ENCODE assay signal across 9 cellular contexts in the genomic region with DNA sequence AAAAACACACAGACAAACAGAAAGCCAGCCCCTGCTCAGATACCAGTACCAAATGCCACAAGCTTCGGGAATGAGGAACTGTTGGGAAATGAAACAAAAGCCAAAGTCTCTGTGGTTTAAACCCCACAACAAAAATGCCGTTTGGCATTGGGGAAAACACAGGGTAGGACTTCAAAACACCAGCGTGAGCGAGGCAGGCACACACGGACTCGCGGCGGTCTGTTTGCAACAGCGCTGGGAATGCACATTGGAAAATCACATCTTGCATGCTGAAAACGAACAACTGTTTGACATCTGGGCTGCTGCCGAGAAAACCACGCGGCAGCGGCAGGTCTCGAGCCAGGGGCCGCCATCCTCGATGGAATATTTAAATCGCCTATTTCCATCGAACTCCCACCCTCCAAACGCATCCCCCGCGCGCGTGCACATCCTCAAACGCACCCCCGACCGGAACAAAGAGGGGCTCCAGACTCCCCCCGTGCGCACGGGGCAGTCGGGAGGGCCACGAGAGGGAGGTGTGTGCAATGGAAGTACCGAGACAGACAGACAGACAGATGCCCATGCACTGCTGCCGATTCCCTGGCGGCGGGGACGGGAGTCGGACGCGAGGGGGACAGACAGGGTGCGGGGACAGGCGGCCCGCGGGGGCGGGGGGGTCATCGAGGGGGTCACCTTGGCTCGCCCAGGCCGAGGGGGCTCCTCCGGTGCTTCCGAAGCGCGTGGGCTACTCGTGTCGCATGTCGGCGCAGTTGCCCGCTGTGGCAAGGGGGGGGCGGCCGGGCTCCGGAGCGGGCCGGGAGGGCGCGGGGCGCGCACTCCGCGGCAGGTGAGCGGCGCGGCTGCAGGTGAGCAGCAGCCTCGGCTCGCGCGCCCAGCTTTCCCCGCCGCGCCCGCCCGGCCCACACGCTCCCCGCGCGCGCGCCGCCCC. TPM values are rescaled to one million over a fixed set of nuclear protein-coding genes. Genes with fewer than 3 reads are reported as not detected.
DNase-seq lines count a peak whose midpoint lies in the region; ATAC-seq and TF ChIP-seq lines count a peak whose summit lies in the region.
"Had no signal": no experiment of that assay in that cellular context is flagged by ENCODE, and none has a peak within 500 bp of the region (broad histone marks: within the 10 kb centered on the region; RNA-seq: fewer than 3 reads in every experiment).

TSS of gene GPR12 (minus strand) at position 880 of the 928 bp plus-strand sequence. CDS start 959 bp downstream, outside the sequence.

- H3K27ac Mint-ChIP-seq in chondrocyte (ENCODE audit: unreplicated experiment): no peak within 1 kb of the TSS
- peak within 1 kb of the TSS in 1 of 6 donors; percentile 10 for H3K27ac Mint-ChIP-seq in naive B cell

- H3K36me3 ChIP-seq in ACC112 (ENCODE audit: insufficient read depth, low read length): no peaks in the 10 kb centered on the region

- H3K9me3 Mint-ChIP-seq in chondrocyte (ENCODE audit: low read depth) (no peaks in the 10 kb centered on the region), naive B cell (peaks cover 0 to 2% (median 0%) of the 10 kb centered on the region in 7 donors)

- H3K4me3 Mint-ChIP-seq in chondrocyte (ENCODE audit: unreplicated experiment) (peak within 1 kb of the TSS; percentile 71), naive B cell (peak within 1 kb of the TSS; percentile 48 to 88 (median 74))

- H3K36me3 Mint-ChIP-seq in chondrocyte (ENCODE audit: low read depth) (peaks cover 6% of the 10 kb centered on the region), naive B cell (peaks cover 0 to 9% of the 10 kb centered on the region in 2 donors)

- no peaks in the 10 kb centered on the region for H3K4me1 ChIP-seq in ACC112 (ENCODE audit: control insufficient read depth, insufficient read depth, low read length, unreplicated experiment)

- H3K27me3 Mint-ChIP-seq in chondrocyte (ENCODE audit: low read depth): peaks cover 81% of the 10 kb centered on the region
- peaks cover 59 to 72% (median 59%) of the 10 kb centered on the region in 3 donors for H3K27me3 Mint-ChIP-seq in naive B cell

- no peak within 1 kb of the TSS for H3K27ac ChIP-seq in ACC112 (ENCODE audit: low read depth, low read length)

- peak; percentile 51 for DNase-seq in KBM-7
- no peak for DNase-seq in chondrocyte (ENCODE audit: low spot score)
- no peak for DNase-seq in naive B cell
- DNase-seq in COLO829 (ENCODE audit: low spot score): no peak
- DNase-seq in activated CD8-positive, alpha-beta memory T cell treated with anti-CD3 and anti-CD28 coated beads, Interleukin-2, amount 50 U/mL, for 48 hours: no peak

- in situ Hi-C loops in KBM-7 (cut with MboI; ENCODE audit: low pct_unique_long_range_greater_than_20kb, low sequenced_read_pairs): no loop called here

- TF ChIP-seq CTCF in chondrocyte (IDR thresholded peaks at IDR 0.05): no peak

- no peak within 1 kb of the TSS for H2AFZ ChIP-seq in ACC112 (ENCODE audit: low read length, unreplicated experiment)

- H3K79me2 ChIP-seq in ACC112 (ENCODE audit: control insufficient read depth, insufficient read depth, low read length, unreplicated experiment): no peaks in the 10 kb centered on the region

- H3K27me3 ChIP-seq in ACC112 (ENCODE audit: insufficient read depth, low read length): peaks cover 96% of the 10 kb centered on the region

- ATAC-seq in naive B cell (ENCODE audit: low read depth in 2 of 2) (peak in 1 of 2 donors; percentile 27), GM18520 (IDR thresholded peaks at IDR 0.05; ENCODE audit: unreplicated experiment) (no peak), GM21825 (IDR thresholded peaks at IDR 0.05; ENCODE audit: unreplicated experiment) (no peak)

- H3K4me1 Mint-ChIP-seq in chondrocyte (ENCODE audit: low read depth) (peaks cover 17% of the 10 kb centered on the region), naive B cell (peaks cover 12 to 17% (median 16%) of the 10 kb centered on the region in 3 donors)

- peak within 1 kb of the TSS; percentile 70 for H3K4me3 ChIP-seq in ACC112 (ENCODE audit: low read depth, low read length)

RNA-seq across cellular contexts. Expression of gene GPR12, which starts in this region (rescaled TPM):
- not detected in 3 replicates for total RNA-seq in chondrocyte
- polyA plus RNA-seq in naive B cell (ENCODE audit: low read depth in 6 of 6): under 1 TPM in 1 of 6 donors, not detected in 5; 0.11 TPM
- total RNA-seq: bronchial epithelial cell had no signal
